ENCODE assay signal across 10 cellular contexts in genomic region chrX:118973389-118974087, GRCh38. TPM values are rescaled to one million over a fixed set of nuclear protein-coding genes. Genes with fewer than 3 reads are reported as not detected.
DNase-seq lines count a peak whose midpoint lies in the region; ATAC-seq and TF ChIP-seq lines count a peak whose summit lies in the region.
"Had no signal": no experiment of that assay in that cellular context is flagged by ENCODE, and none has a peak within 500 bp of the region (broad histone marks: within the 10 kb centered on the region; RNA-seq: fewer than 3 reads in every experiment).

No MANE protein-coding gene starts in this region.

- CTCF ChIA-PET in Caco-2 (lab: Charles Lee) = no interaction called here
- CTCF ChIA-PET in PC-3 (lab: Charles Lee) = no interaction called here
- CTCF ChIA-PET in A673 (lab: Charles Lee) = no interaction called here

- H4K20me1 ChIP-seq in PC-3 (ENCODE audit: low read length) = no peaks in the 10 kb centered on the region; the same call in 1 of the 2 replicates

- DNase-seq in Caco-2 (no peak), PC-3 (peak; percentile 4), left ventricle myocardium inferior (peak; percentile 16), sciatic nerve (ENCODE audit: low spot score) (peak; percentile 63), A673 (ENCODE audit: low spot score) (no peak), GOT3 (lab: John Stamatoyannopoulos, UW) (no peak)
- no peak for DNase-seq in NK-92 treated with Interleukin-12 subunit alpha and Interleukin-12 subunit beta, amount 100 ng/mL, for 24 hours (lab: John Stamatoyannopoulos, UW)
- DNase-seq in activated T-helper 2 cell treated with anti-CD3 and anti-CD28 coated beads, Interferon-gamma antibody, Interleukin-2, Interleukin-4, amounts not matched to agents 10 μg/mL and 5 μg/mL and 100 μg/mL, durations not matched to agents 14 hours and 24 hours and 36 hours (ENCODE audit: low spot score) = no peak
- DNase-seq: NCI-H446 had no signal

- H3K36me3 ChIP-seq in Caco-2 (ENCODE audit: control insufficient read depth, insufficient read depth, low read length) (no peaks in the 10 kb centered on the region), PC-3 (ENCODE audit: low read depth, low read length) (no peaks in the 10 kb centered on the region), left ventricle myocardium inferior (no peaks in the 10 kb centered on the region), A673 (ENCODE audit: insufficient read depth, low read length, poor library complexity, severe bottlenecking) (no peaks in the 10 kb centered on the region)

- H3K27ac ChIP-seq in PC-3 (ENCODE audit: low read length) (no peak overlapping the region), left ventricle myocardium inferior (replicated peaks) (no peak overlapping the region), A673 (ENCODE audit: low read depth, low read length, poor library complexity, severe bottlenecking) (no peak overlapping the region)
- H3K27ac ChIP-seq: VCaP had no signal

- H3K27me3 Mint-ChIP-seq in Caco-2 (ENCODE audit: insufficient read depth, unreplicated experiment) = peaks cover 11% of the 10 kb centered on the region
- peaks cover 48% of the 10 kb centered on the region for H3K27me3 Mint-ChIP-seq in activated T-helper 2 cell treated with anti-CD3 and anti-CD28 coated beads, Interferon-gamma antibody, Interleukin-2, Interleukin-4, amounts not matched to agents 10 μg/mL and 5 μg/mL and 100 μg/mL, durations not matched to agents 14 hours and 24 hours and 36 hours (ENCODE audit: low read depth)

- TF ChIP-seq CTCF in Caco-2 (IDR thresholded peaks at IDR 0.05; ENCODE audit: insufficient read depth in 1 of 2, low read depth in 1 of 2, low read length in 1 of 2, severe bottlenecking in 1 of 2, unreplicated experiment in 1 of 2) (no peak), PC-3 (conservative IDR thresholded peaks at IDR 0.05; ENCODE audit: low read depth, low read length) (no peak), left ventricle myocardium inferior (IDR thresholded peaks at IDR 0.05; ENCODE audit: borderline replicate concordance) (no peak), A673 (conservative IDR thresholded peaks at IDR 0.05; ENCODE audit: low read depth, low read length) (no peak)

- ATAC-seq in PC-3 = no peak
- peak; percentile 49 for ATAC-seq in sciatic nerve

- H3K9me2 ChIP-seq in PC-3 (replicated peaks; ENCODE audit: low read length) = no peaks in the 10 kb centered on the region

- no TSS peak for BruUV-seq in Caco-2 (replicated peaks; lab: Mats Ljungman, UMichigan)
- no TSS peak for BruUV-seq in PC-3 (replicated peaks; lab: Mats Ljungman, UMichigan)
- no TSS peak for BruUV-seq in A673 (replicated peaks; lab: Mats Ljungman, UMichigan)

- POLR2A ChIA-PET in Caco-2 (lab: Charles Lee) (no interaction called here), PC-3 (lab: Charles Lee; ENCODE audit: unreplicated experiment) (no interaction called here), A673 (lab: Charles Lee; ENCODE audit: low non-redundant PET) (no interaction called here)

- no peak overlapping the region for H3K4me3 ChIP-seq in Caco-2 (ENCODE audit: low read depth, low read length)
- H3K4me3 ChIP-seq in PC-3 (ENCODE audit: low read length) = peak overlapping the region; percentile 78
- peak overlapping the region; percentile 70 for H3K4me3 ChIP-seq in left ventricle myocardium inferior
- no peak overlapping the region for H3K4me3 ChIP-seq in A673 (ENCODE audit: low read depth, low read length, poor library complexity, severe bottlenecking)

- no peaks in the 10 kb centered on the region for H3K4me1 ChIP-seq in Caco-2
- peaks cover 25% of the 10 kb centered on the region for H3K4me1 ChIP-seq in PC-3 (ENCODE audit: insufficient read depth, low read length)
- peaks cover 22% of the 10 kb centered on the region for H3K4me1 ChIP-seq in left ventricle myocardium inferior
- no peaks in the 10 kb centered on the region for H3K4me1 ChIP-seq in A673 (ENCODE audit: insufficient read depth, low read length, poor library complexity, severe bottlenecking)

- peak overlapping the region; percentile 96 for H3K4me2 ChIP-seq in PC-3 (ENCODE audit: low read length)

- H3K27me3 ChIP-seq in Caco-2 (replicated peaks; ENCODE audit: control insufficient read depth, insufficient read depth, low read length) (no peaks in the 10 kb centered on the region; the same call in none of the 2 replicates), PC-3 (ENCODE audit: low read length) (no peaks in the 10 kb centered on the region), left ventricle myocardium inferior (ENCODE audit: low read depth) (no peaks in the 10 kb centered on the region), A673 (replicated peaks; ENCODE audit: insufficient read depth, low read depth, low read length, poor library complexity) (peaks cover 80% of the 10 kb centered on the region)

- H3K79me2 ChIP-seq in PC-3 (ENCODE audit: low read length) = peaks cover 33% of the 10 kb centered on the region

- peak overlapping the region; percentile 87 for H3K4me3 Mint-ChIP-seq in Caco-2 (ENCODE audit: unreplicated experiment)
- H3K4me3 Mint-ChIP-seq in activated T-helper 2 cell treated with anti-CD3 and anti-CD28 coated beads, Interferon-gamma antibody, Interleukin-2, Interleukin-4, amounts not matched to agents 10 μg/mL and 5 μg/mL and 100 μg/mL, durations not matched to agents 14 hours and 24 hours and 36 hours (ENCODE audit: low read depth) = no peak overlapping the region

- H2AFZ ChIP-seq in PC-3 (ENCODE audit: low read length) = peak overlapping the region; percentile 80

- H3F3A ChIP-seq in PC-3 (ENCODE audit: low read length, unreplicated experiment) = no peaks in the 10 kb centered on the region

- peaks cover 6% of the 10 kb centered on the region for H3K36me3 Mint-ChIP-seq in Caco-2 (ENCODE audit: insufficient read depth, unreplicated experiment)
- H3K36me3 Mint-ChIP-seq in activated T-helper 2 cell treated with anti-CD3 and anti-CD28 coated beads, Interferon-gamma antibody, Interleukin-2, Interleukin-4, amounts not matched to agents 10 μg/mL and 5 μg/mL and 100 μg/mL, durations not matched to agents 14 hours and 24 hours and 36 hours (ENCODE audit: low read depth) = no peaks in the 10 kb centered on the region

- no peaks in the 10 kb centered on the region for H3K4me1 Mint-ChIP-seq in Caco-2 (ENCODE audit: low read depth, unreplicated experiment)
- H3K4me1 Mint-ChIP-seq in activated T-helper 2 cell treated with anti-CD3 and anti-CD28 coated beads, Interferon-gamma antibody, Interleukin-2, Interleukin-4, amounts not matched to agents 10 μg/mL and 5 μg/mL and 100 μg/mL, durations not matched to agents 14 hours and 24 hours and 36 hours (ENCODE audit: low read depth) = peaks cover 5% of the 10 kb centered on the region

- no peaks in the 10 kb centered on the region for H3K9me3 Mint-ChIP-seq in Caco-2 (ENCODE audit: unreplicated experiment)
- H3K9me3 Mint-ChIP-seq in activated T-helper 2 cell treated with anti-CD3 and anti-CD28 coated beads, Interferon-gamma antibody, Interleukin-2, Interleukin-4, amounts not matched to agents 10 μg/mL and 5 μg/mL and 100 μg/mL, durations not matched to agents 14 hours and 24 hours and 36 hours = no peaks in the 10 kb centered on the region

- H3K9ac ChIP-seq in PC-3 (ENCODE audit: low read length) = no peak overlapping the region; the same call in 1 of the 2 replicates

- H3K9me3 ChIP-seq in Caco-2 (no peaks in the 10 kb centered on the region), PC-3 (ENCODE audit: low read length) (no peaks in the 10 kb centered on the region), left ventricle myocardium inferior (replicated peaks) (no peaks in the 10 kb centered on the region), A673 (ENCODE audit: low read depth, low read length, poor library complexity, severe bottlenecking) (no peaks in the 10 kb centered on the region)

- H3K27ac Mint-ChIP-seq in Caco-2 (ENCODE audit: unreplicated experiment) = no peak overlapping the region
- H3K27ac Mint-ChIP-seq in activated T-helper 2 cell treated with anti-CD3 and anti-CD28 coated beads, Interferon-gamma antibody, Interleukin-2, Interleukin-4, amounts not matched to agents 10 μg/mL and 5 μg/mL and 100 μg/mL, durations not matched to agents 14 hours and 24 hours and 36 hours = no peak overlapping the region

- intact Hi-C loops in Caco-2 (cut with micrococcal nuclease; ENCODE audit: unreplicated experiment) (no loop called here), PC-3 (cut with micrococcal nuclease) (loop anchor here (10.0 kb wide), 1 partner anchor 89 kb away; no protein-coding TSS in a partner anchor), left ventricle myocardium inferior (cut with micrococcal nuclease) (no loop called here), sciatic nerve (cut with DNase I) (no loop called here), A673 (cut with micrococcal nuclease; ENCODE audit: unreplicated experiment) (no loop called here)
- intact Hi-C loops in activated T-helper 2 cell treated with anti-CD3 and anti-CD28 coated beads, Interferon-gamma antibody, Interleukin-2, Interleukin-4, amounts not matched to agents 10 μg/mL and 5 μg/mL and 100 μg/mL, durations not matched to agents 14 hours and 24 hours and 36 hours (cut with micrococcal nuclease) = no loop called here

RNA-seq across cellular contexts. Expression of gene LONRF3, which starts 0.9 kb away (rescaled TPM):
- total RNA-seq in Caco-2 (2022) = 0.65 and 0.84 TPM in 2 replicates
- total RNA-seq in PC-3 (2014; rRNA removed) = 14.5 and 15.6 TPM in 2 replicates
- total RNA-seq in left ventricle myocardium inferior = 0.93 TPM
- 5.9 TPM for total RNA-seq in sciatic nerve
- total RNA-seq in A673 (2021) = 0.11 TPM in 1 of 2 replicates, not detected in the other
- 0.46 and 0.62 TPM in 2 replicates for total RNA-seq in activated T-helper 2 cell treated with anti-CD3 and anti-CD28 coated beads, Interferon-gamma antibody, Interleukin-2, Interleukin-4, amounts not matched to agents 10 μg/mL and 5 μg/mL and 100 μg/mL, durations not matched to agents 14 hours and 24 hours and 36 hours

Comparison
In these comparisons a context has a peak if more than half of its experiments do, and no peak if none do; other contexts are left out.
1. DNase-seq: peak in PC-3 (single experiment), left ventricle myocardium inferior (single experiment) and sciatic nerve (single experiment); none in Caco-2 (0 of 2), A673 (single experiment), NK-92 treated with Interleukin-12 subunit alpha and Interleukin-12 subunit beta, amount 100 ng/mL, for 24 hours (single experiment), GOT3 (single experiment) and activated T-helper 2 cell treated with anti-CD3 and anti-CD28 coated beads, Interferon-gamma antibody, Interleukin-2, Interleukin-4, amounts not matched to agents 10 μg/mL and 5 μg/mL and 100 μg/mL, durations not matched to agents 14 hours and 24 hours and 36 hours (single experiment).
2. H3K4me3 ChIP-seq: peak in PC-3 (single experiment) and left ventricle myocardium inferior (single experiment); none in Caco-2 (single experiment) and A673 (single experiment).